In the genomic region with DNA sequence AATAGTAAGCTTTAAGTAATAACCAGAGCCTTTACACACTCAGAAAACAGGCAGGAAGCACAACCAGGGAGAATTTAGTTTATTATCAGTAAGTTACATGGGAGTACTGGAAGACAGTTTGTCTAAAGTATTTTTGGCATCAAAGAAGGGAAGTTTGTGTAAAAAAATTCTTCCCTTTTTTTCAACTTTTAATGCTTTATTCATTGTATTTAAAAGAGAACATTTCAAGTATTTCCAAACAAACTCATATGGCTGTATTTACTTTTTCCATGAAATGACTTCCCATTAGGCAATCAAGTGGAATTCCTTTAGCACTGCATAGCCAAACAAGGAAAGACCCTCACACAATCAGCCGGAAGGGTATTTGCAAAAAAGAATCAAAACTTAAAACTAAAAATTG, we compare ENCODE assay signal across 14 cellular contexts. TPM values are rescaled to one million over a fixed set of nuclear protein-coding genes. Genes with fewer than 3 reads are reported as not detected.
DNase-seq lines count a peak whose midpoint lies in the region; ATAC-seq and TF ChIP-seq lines count a peak whose summit lies in the region.
"Had no signal": no experiment of that assay in that cellular context is flagged by ENCODE, and none has a peak within 500 bp of the region (broad histone marks: within the 10 kb centered on the region; RNA-seq: fewer than 3 reads in every experiment).

No MANE protein-coding gene starts in this region.

- H3K36me3 ChIP-seq in BJ (ENCODE audit: control insufficient read depth, insufficient read depth, low read length), result peaks cover 2% of the 10 kb centered on the region; the same call in 1 of the 2 replicates
- peaks cover 6 to 12% of the 10 kb centered on the region in 2 donors for H3K36me3 ChIP-seq in psoas muscle (ENCODE audit: insufficient read depth in 1 of 2, low read depth in 1 of 2)

- POLR2A ChIA-PET in BJ (lab: Charles Lee), result no interaction called here

- CTCF ChIA-PET in BJ (lab: Yijun Ruan, JAX), result no interaction called here

- no peak for TF ChIP-seq CTCF in BJ (IDR thresholded peaks at IDR 0.05; ENCODE audit: insufficient read depth, low read depth, low read length)
- no peak for TF ChIP-seq CTCF in choroid plexus epithelial cell (conservative IDR thresholded peaks at IDR 0.05; ENCODE audit: low read depth, low read length)
- TF ChIP-seq CTCF in psoas muscle (IDR thresholded peaks at IDR 0.05), result no peak

- 73 to 89% (median 85%) methylated on average over 1 of the region's 1 CpG for WGBS in psoas muscle, 3 donors

- H3K9me3 ChIP-seq in psoas muscle, result no peaks in the 10 kb centered on the region
- H3K9me3 ChIP-seq: SJCRH30 had no signal

- intact Hi-C loops in psoas muscle (cut with DNase I), result no loop called here

- no peak overlapping the region for H3K4me3 ChIP-seq in BJ (ENCODE audit: low read depth, low read length)
- H3K4me3 ChIP-seq in choroid plexus epithelial cell (ENCODE audit: low read depth, low read length), result no peak overlapping the region
- H3K4me3 ChIP-seq in psoas muscle, result no peak overlapping the region
- H3K4me3 ChIP-seq: SJCRH30 had no signal

- no peaks in the 10 kb centered on the region for H3K27me3 ChIP-seq in BJ (ENCODE audit: control insufficient read depth, insufficient read depth, low read length)
- no peaks in the 10 kb centered on the region for H3K27me3 ChIP-seq in psoas muscle (ENCODE audit: insufficient read depth in 3 of 3, low read length in 2 of 3)
- H3K27me3 ChIP-seq: SJCRH30 had no signal

- H3K4me1 ChIP-seq in psoas muscle, result peaks cover 7% of the 10 kb centered on the region

- H3K27ac ChIP-seq in psoas muscle, result no peak overlapping the region
- H3K27ac ChIP-seq: SJCRH30 had no signal

- DNase-seq in BJ (ENCODE audit: low read depth), result peak; percentile 43
- DNase-seq in HCEC 1CT, result peak; percentile 63
- peak; percentile 61 for DNase-seq in choroid plexus epithelial cell (ENCODE audit: low read depth)
- DNase-seq in medulla oblongata (ENCODE audit: extremely low spot score), result peak; percentile 14
- no peak for DNase-seq in psoas muscle
- DNase-seq in stimulated activated CD4-positive, alpha-beta T cell treated with anti-CD3 and anti-CD28 coated beads, Interleukin-1b, Interleukin-23, amount 100 ng/mL, for 48 hours, result no peak
- DNase-seq: activated CD4-positive, alpha-beta T cell treated with anti-CD3 and anti-CD28 coated beads, Interleukin-2, amount 50 U/mL, for 1 hour; amygdala; left ventricle myocardium superior; NCI-H1105; NCI-H524 treated with DMSO at 0.1 percent for 48 hours; SJCRH30 had no signal

- ATAC-seq in GM21825 (IDR thresholded peaks at IDR 0.05; ENCODE audit: unreplicated experiment) (no peak), psoas muscle (no peak), HG02981 (IDR thresholded peaks at IDR 0.05; ENCODE audit: unreplicated experiment) (no peak)
- ATAC-seq: left ventricle myocardium superior had no signal

RNA-seq across cellular contexts. Expression of a gene that starts 26.7 kb away (rescaled TPM):
- polyA plus RNA-seq in BJ (2011; rRNA removed) (27.9 and 34.7 TPM in 2 replicates), psoas muscle (10 to 100 TPM in 2 of 3 donors, 1 to 10 TPM in 1; 6.0 to 13.3 (median 13.2) TPM)
- polyA minus RNA-seq in BJ (2011; rRNA and poly(A)+ RNA removed), result 17.6 and 20.9 TPM in 2 replicates
- 10 to 100 TPM in 3 of 4 donors, 1 to 10 TPM in 1; 8.8 to 17.8 (median 13.8) TPM for total RNA-seq in psoas muscle

Comparison
In these comparisons a context has a peak if more than half of its experiments do, and no peak if none do; other contexts are left out.
1. DNase-seq: peak in BJ (single experiment), HCEC 1CT (single experiment), choroid plexus epithelial cell (single experiment) and medulla oblongata (single experiment); none in psoas muscle (0 of 2) and stimulated activated CD4-positive, alpha-beta T cell treated with anti-CD3 and anti-CD28 coated beads, Interleukin-1b, Interleukin-23, amount 100 ng/mL, for 48 hours (single experiment).